In the genomic region with DNA sequence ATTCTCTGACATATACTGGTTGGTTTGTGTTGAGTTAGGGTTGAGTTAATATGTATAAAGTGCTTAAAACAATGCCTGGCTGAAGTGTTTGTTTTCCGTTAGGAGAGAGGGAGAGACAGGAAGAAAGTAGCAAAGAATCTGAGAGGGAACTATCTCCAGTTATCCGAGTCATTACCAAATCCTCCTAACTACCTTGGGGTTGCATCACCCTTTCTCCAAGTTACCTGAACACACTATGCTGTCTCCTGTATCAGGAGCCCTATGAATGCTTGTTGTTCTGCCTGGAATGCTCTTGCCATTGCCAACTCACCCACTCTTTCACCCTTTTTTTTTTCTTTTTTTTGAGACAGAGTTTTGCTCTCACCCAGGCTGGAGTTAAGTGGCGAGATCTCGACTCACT, we compare ENCODE assay signal across 30 cellular contexts. TPM values are rescaled to one million over a fixed set of nuclear protein-coding genes. Genes with fewer than 3 reads are reported as not detected.
A peak's percentile ranks its signal among the peaks of the same experiment; 100 is the strongest.
DNase-seq lines count a peak whose midpoint lies in the region; ATAC-seq, FAIRE-seq and TF ChIP-seq lines count a peak whose summit lies in the region.
"Had no signal": no experiment of that assay in that cellular context is flagged by ENCODE, and none has a peak within 500 bp of the region (broad histone marks: within the 10 kb centered on the region; RNA-seq: fewer than 3 reads in every experiment).

No MANE protein-coding gene starts in this region.

- POLR2A ChIA-PET in A549 (lab: Yijun Ruan, JAX): no interaction called here

- peak overlapping the region; percentile 50 for H2AFZ ChIP-seq in keratinocyte (ENCODE audit: control insufficient read depth, low read length)

- peaks cover 66% of the 10 kb centered on the region for H3K4me1 ChIP-seq in A549
- H3K4me1 ChIP-seq in HUES64 (ENCODE audit: insufficient read depth, low read length): peaks cover 58% of the 10 kb centered on the region
- peaks cover 34% of the 10 kb centered on the region for H3K4me1 ChIP-seq in keratinocyte (ENCODE audit: control insufficient read depth, extremely low read depth, insufficient read depth, low read length)
- H3K4me1 ChIP-seq: BLaER1 had no signal

- TF ChIP-seq CTCF in A549 (IDR thresholded peaks at IDR 0.05): no peak
- TF ChIP-seq CTCF in bronchial epithelial cell (IDR thresholded peaks at IDR 0.05; ENCODE audit: insufficient read depth, low read length, severe bottlenecking): no peak
- TF ChIP-seq CTCF in keratinocyte (optimal IDR thresholded peaks at IDR 0.05 in 1 of 3, IDR thresholded peaks at IDR 0.05 in 1 of 3, conservative IDR thresholded peaks at IDR 0.05 in 1 of 3; ENCODE audit: extremely low read depth in 1 of 3, insufficient read depth in 2 of 3, low read length in 3 of 3): no peak

- ATAC-seq in A549 (no peak), HG02571 (IDR thresholded peaks at IDR 0.05; ENCODE audit: unreplicated experiment) (no peak)
- ATAC-seq in activated T-helper 17 cell treated with anti-CD3 and anti-CD28 coated beads, Interleukin-2, amount 50 U/mL, for 72 hours (replicated peaks): no peak
- ATAC-seq: gastroesophageal sphincter, left colon, natural killer cell, pancreas, sciatic nerve had no signal

- peaks cover 6% of the 10 kb centered on the region for H3K27me3 Mint-ChIP-seq in activated naive CD8-positive, alpha-beta T cell treated with anti-CD3 and anti-CD28 coated beads for 36 hours
- peaks cover 16% of the 10 kb centered on the region for H3K27me3 Mint-ChIP-seq in activated T-helper 17 cell treated with anti-CD3 and anti-CD28 coated beads, Interleukin-2, amount 50 U/mL, for 72 hours

- TF ChIP-seq POLR2A in A549 (IDR thresholded peaks at IDR 0.05; ENCODE audit: low read length): no peak

- FAIRE-seq in A549 (lab: Jason Lieb, UNC) (no peak), bronchial epithelial cell (lab: Jason Lieb, UNC) (no peak), keratinocyte (lab: Jason Lieb, UNC) (peak; percentile 76)
- FAIRE-seq: pancreas had no signal

- DNase-seq in A549 (ENCODE audit: low read depth in 1 of 2, low spot score in 1 of 2) (no peak), bronchial epithelial cell (ENCODE audit: low read depth) (peak; percentile 69), keratinocyte (ENCODE audit: low read depth, low spot score) (no peak), SKM-1 (lab: John Stamatoyannopoulos, UW; ENCODE audit: unreplicated experiment) (no peak)
- no peak for DNase-seq in activated naive CD8-positive, alpha-beta T cell treated with anti-CD3 and anti-CD28 coated beads for 36 hours
- DNase-seq: activated CD4-positive, alpha-beta T cell treated with anti-CD3 and anti-CD28 coated beads for 1 hour; activated naive CD4-positive, alpha-beta T cell treated with Interleukin-2 at 50 U/mL for 16 hours; activated T-cell treated with anti-CD3 and anti-CD28 coated beads, Interleukin-2, amount 50 U/mL, for 24 hours; amygdala; central memory CD4-positive, alpha-beta T cell; COR-L47; esophagus squamous epithelium; left colon; natural killer cell; NCI-H1092; NCI-H1930; NCI-H345; OCI-M1; pancreas; SHP77 treated with DMSO at 0.1 percent for 48 hours; stimulated activated CD8-positive, alpha-beta memory T cell treated with anti-CD3 and anti-CD28 coated beads, Interleukin-4, amount 100 ng/mL, for 48 hours; transverse colon had no signal

- H3K9me3 Mint-ChIP-seq in activated naive CD8-positive, alpha-beta T cell treated with anti-CD3 and anti-CD28 coated beads for 36 hours: no peaks in the 10 kb centered on the region
- H3K9me3 Mint-ChIP-seq in activated T-helper 17 cell treated with anti-CD3 and anti-CD28 coated beads, Interleukin-2, amount 50 U/mL, for 72 hours: no peaks in the 10 kb centered on the region
- H3K9me3 Mint-ChIP-seq: activated T-cell treated with anti-CD3 and anti-CD28 coated beads, Interleukin-2, amount 50 U/mL, for 24 hours had no signal

- H3K79me2 ChIP-seq in keratinocyte (ENCODE audit: control insufficient read depth, insufficient read depth, low read length): no peaks in the 10 kb centered on the region

- no peaks in the 10 kb centered on the region for H3K4me1 Mint-ChIP-seq in activated naive CD8-positive, alpha-beta T cell treated with anti-CD3 and anti-CD28 coated beads for 36 hours
- H3K4me1 Mint-ChIP-seq in activated T-helper 17 cell treated with anti-CD3 and anti-CD28 coated beads, Interleukin-2, amount 50 U/mL, for 72 hours: no peaks in the 10 kb centered on the region
- H3K4me1 Mint-ChIP-seq: natural killer cell had no signal

- H3K27ac ChIP-seq in A549: peak overlapping the region; percentile 90 to 91
- peak overlapping the region; percentile 42 for H3K27ac ChIP-seq in HUES64 (ENCODE audit: low read depth, low read length)
- H3K27ac ChIP-seq in keratinocyte (ENCODE audit: control insufficient read depth, insufficient read depth, low read length): peak overlapping the region; percentile 4
- H3K27ac ChIP-seq: BLaER1, esophagus squamous epithelium, gastroesophageal sphincter, pancreas, transverse colon had no signal

- H3K27me3 ChIP-seq in HUES64 (ENCODE audit: insufficient read depth, low read length): no peaks in the 10 kb centered on the region
- no peaks in the 10 kb centered on the region for H3K27me3 ChIP-seq in bronchial epithelial cell (ENCODE audit: control insufficient read depth, insufficient read depth, low read length)
- no peaks in the 10 kb centered on the region for H3K27me3 ChIP-seq in keratinocyte (ENCODE audit: control insufficient read depth, extremely low read depth, insufficient read depth, low read length)
- H3K27me3 ChIP-seq: BLaER1, esophagus squamous epithelium, gastroesophageal sphincter, pancreas, transverse colon had no signal

- WGBS in A549 (ENCODE audit: missing lambda C conversion rate): 60% methylated on average over 4 of the region's 4 CpGs
- WGBS in HUES64: 80% methylated on average over 4 of the region's 4 CpGs

- no peak overlapping the region for H3K27ac Mint-ChIP-seq in activated naive CD8-positive, alpha-beta T cell treated with anti-CD3 and anti-CD28 coated beads for 36 hours
- H3K27ac Mint-ChIP-seq in activated T-helper 17 cell treated with anti-CD3 and anti-CD28 coated beads, Interleukin-2, amount 50 U/mL, for 72 hours: no peak overlapping the region
- H3K27ac Mint-ChIP-seq: activated T-cell treated with anti-CD3 and anti-CD28 coated beads, Interleukin-2, amount 50 U/mL, for 24 hours; mesothelial cell of epicardium; natural killer cell had no signal

- no peaks in the 10 kb centered on the region for H3K9me1 ChIP-seq in keratinocyte (ENCODE audit: control insufficient read depth, extremely low read depth, insufficient read depth, low read length)

- H3K4me3 ChIP-seq in A549: no peak overlapping the region
- H3K4me3 ChIP-seq in HUES64 (ENCODE audit: low read length): no peak overlapping the region
- no peak overlapping the region for H3K4me3 ChIP-seq in bronchial epithelial cell (ENCODE audit: low read depth, low read length)
- no peak overlapping the region for H3K4me3 ChIP-seq in keratinocyte (ENCODE audit: control insufficient read depth in 2 of 3, extremely low read depth in 1 of 3, insufficient read depth in 2 of 3, low read depth in 1 of 3, low read length in 3 of 3)
- H3K4me3 ChIP-seq: BLaER1, esophagus squamous epithelium, gastroesophageal sphincter, HAP-1, pancreas, transverse colon had no signal

- dilution Hi-C loops in keratinocyte (cut with MboI; ENCODE audit: extremely low pct_ligation_motif_present, low sequenced_read_pairs): no loop called here

- H3K36me3 ChIP-seq in HUES64 (ENCODE audit: insufficient read depth, low read length) (no peaks in the 10 kb centered on the region), bronchial epithelial cell (ENCODE audit: control insufficient read depth, insufficient read depth, low read length) (no peaks in the 10 kb centered on the region), keratinocyte (ENCODE audit: control insufficient read depth in 2 of 2, extremely low read depth in 1 of 2, insufficient read depth in 2 of 2, low read length in 2 of 2) (no peaks in the 10 kb centered on the region)
- H3K36me3 ChIP-seq: BLaER1, esophagus squamous epithelium, gastroesophageal sphincter, HAP-1, pancreas, transverse colon had no signal

- no peak overlapping the region for H3K4me3 Mint-ChIP-seq in activated naive CD8-positive, alpha-beta T cell treated with anti-CD3 and anti-CD28 coated beads for 36 hours
- H3K4me3 Mint-ChIP-seq in activated T-helper 17 cell treated with anti-CD3 and anti-CD28 coated beads, Interleukin-2, amount 50 U/mL, for 72 hours: no peak overlapping the region
- H3K4me3 Mint-ChIP-seq: activated T-cell treated with anti-CD3 and anti-CD28 coated beads, Interleukin-2, amount 50 U/mL, for 24 hours; mesothelial cell of epicardium; natural killer cell had no signal

- no peak for TF ChIP-seq RAD21 in A549 (conservative IDR thresholded peaks at IDR 0.05 in 1 of 2, IDR thresholded peaks at IDR 0.05 in 1 of 2)

- H3K36me3 Mint-ChIP-seq in activated naive CD8-positive, alpha-beta T cell treated with anti-CD3 and anti-CD28 coated beads for 36 hours: peaks cover 1% of the 10 kb centered on the region
- no peaks in the 10 kb centered on the region for H3K36me3 Mint-ChIP-seq in activated T-helper 17 cell treated with anti-CD3 and anti-CD28 coated beads, Interleukin-2, amount 50 U/mL, for 72 hours (ENCODE audit: low read depth)
- H3K36me3 Mint-ChIP-seq: mesothelial cell of epicardium, natural killer cell had no signal

- no peak for TF ChIP-seq EP300 in A549 (IDR thresholded peaks at IDR 0.05)

- H4K20me1 ChIP-seq in keratinocyte (ENCODE audit: control insufficient read depth, extremely low read depth, insufficient read depth, low read length): no peaks in the 10 kb centered on the region
- H4K20me1 ChIP-seq: BLaER1 had no signal

- H3K9me3 ChIP-seq in A549 (no peaks in the 10 kb centered on the region), HUES64 (ENCODE audit: insufficient read depth, low read depth, low read length) (no peaks in the 10 kb centered on the region), keratinocyte (ENCODE audit: control insufficient read depth, low read depth, low read length) (no peaks in the 10 kb centered on the region)
- H3K9me3 ChIP-seq: BLaER1, esophagus squamous epithelium, gastroesophageal sphincter, HAP-1, pancreas, transverse colon had no signal

- peak overlapping the region; percentile 44 for H3K4me2 ChIP-seq in A549
- peak overlapping the region; percentile 16 for H3K4me2 ChIP-seq in keratinocyte (ENCODE audit: control insufficient read depth, extremely low read depth, insufficient read depth, low read depth, low read length)
- H3K4me2 ChIP-seq: BLaER1 had no signal

- CTCF ChIA-PET in A549 (lab: Yijun Ruan, JAX): no interaction called here

- H3K9ac ChIP-seq in HUES64 (ENCODE audit: low read depth, low read length) (no peak overlapping the region), keratinocyte (ENCODE audit: control insufficient read depth, extremely low read depth, insufficient read depth, low read length) (no peak overlapping the region)
- H3K9ac ChIP-seq: BLaER1 had no signal

RNA-seq across cellular contexts. Expression of a gene that starts 47.9 kb away (rescaled TPM):
- polyA plus RNA-seq in A549 (2011; rRNA removed) (148 and 159 TPM in 2 replicates), A549 (2017; fragmentation: RNase III; extraction: RNeasy Plus Mini Kit Qiagen cat#74134 plus additional on column Dnase treatment) (87.6 to 101 TPM (median 93.3 TPM) in 3 replicates), keratinocyte (63.7 to 114 TPM (median 76.6 TPM) in 3 replicates)
- polyA plus RNA-seq in A549 (2012; cell fraction: cytosol; rRNA removed): 22.5 and 22.6 TPM in 2 replicates
- polyA plus RNA-seq in A549 (2012; cell fraction: nucleus; rRNA removed): 26.9 and 34.1 TPM in 2 replicates
- 159 and 161 TPM in 2 replicates for polyA minus RNA-seq in A549 (2011; rRNA and poly(A)+ RNA removed)
- polyA plus RNA-seq in HUES64 (2013, experiment 1 of 2): 23.9 TPM
- polyA plus RNA-seq in HUES64 (2013, experiment 2 of 2): 30.7 TPM
- 76.9 and 111 TPM in 2 replicates for total RNA-seq in bronchial epithelial cell
- polyA plus RNA-seq in keratinocyte (2011; ENCODE audit: low read depth): 42.8 TPM
- 12.1 and 23.3 TPM in 2 replicates for polyA plus RNA-seq in keratinocyte (2011; cell fraction: cytosol; rRNA removed)
- 107 and 140 TPM in 2 replicates for polyA plus RNA-seq in keratinocyte (2011; cell fraction: nucleus; rRNA removed)
- polyA plus RNA-seq in keratinocyte (2012; ENCODE audit: low replicate concordance): 27.5 and 58.3 TPM in 2 replicates
- polyA minus RNA-seq in keratinocyte: 70.7 to 212 TPM (median 171 TPM) in 3 replicates
- polyA minus RNA-seq in keratinocyte (2011; cell fraction: cytosol; rRNA and poly(A)+ RNA removed): 82.9 TPM
- polyA minus RNA-seq in keratinocyte (2011; cell fraction: nucleus; rRNA and poly(A)+ RNA removed): 321 and 568 TPM in 2 replicates
- total RNA-seq in activated naive CD8-positive, alpha-beta T cell treated with anti-CD3 and anti-CD28 coated beads for 36 hours: 1 to 10 TPM; 3.6 to 3.9 TPM
- 10 to 100 TPM; 10.0 to 12.1 TPM for total RNA-seq in activated T-helper 17 cell treated with anti-CD3 and anti-CD28 coated beads, Interleukin-2, amount 50 U/mL, for 72 hours

RNA-seq across cellular contexts. Expression of a gene that starts 55.9 kb away (rescaled TPM):
- polyA plus RNA-seq in A549 (2011; rRNA removed) (125 and 191 TPM in 2 replicates), A549 (2017; fragmentation: RNase III; extraction: RNeasy Plus Mini Kit Qiagen cat#74134 plus additional on column Dnase treatment) (98.2 to 112 TPM (median 99.2 TPM) in 3 replicates), keratinocyte (57.7 to 116 TPM (median 74.9 TPM) in 3 replicates)
- 36.4 and 41.7 TPM in 2 replicates for polyA plus RNA-seq in A549 (2012; cell fraction: cytosol; rRNA removed)
- 18.2 and 24.5 TPM in 2 replicates for polyA plus RNA-seq in A549 (2012; cell fraction: nucleus; rRNA removed)
- polyA minus RNA-seq in A549 (2011; rRNA and poly(A)+ RNA removed): 18.6 and 22.6 TPM in 2 replicates
- polyA plus RNA-seq in HUES64 (2013, experiment 1 of 2): 81.4 TPM
- polyA plus RNA-seq in HUES64 (2013, experiment 2 of 2): 78.7 TPM
- 120 and 128 TPM in 2 replicates for total RNA-seq in bronchial epithelial cell
- polyA plus RNA-seq in keratinocyte (2011; ENCODE audit: low read depth): 363 TPM
- 80.8 and 167 TPM in 2 replicates for polyA plus RNA-seq in keratinocyte (2011; cell fraction: cytosol; rRNA removed)
- polyA plus RNA-seq in keratinocyte (2011; cell fraction: nucleus; rRNA removed): 52.7 and 84.8 TPM in 2 replicates
- polyA plus RNA-seq in keratinocyte (2012; ENCODE audit: low replicate concordance): 74.9 and 78.9 TPM in 2 replicates
- 6.0 to 48.8 TPM (median 24.6 TPM) in 3 replicates for polyA minus RNA-seq in keratinocyte
- polyA minus RNA-seq in keratinocyte (2011; cell fraction: cytosol; rRNA and poly(A)+ RNA removed): 68.1 TPM
- 12.2 and 23.7 TPM in 2 replicates for polyA minus RNA-seq in keratinocyte (2011; cell fraction: nucleus; rRNA and poly(A)+ RNA removed)
- total RNA-seq in activated naive CD8-positive, alpha-beta T cell treated with anti-CD3 and anti-CD28 coated beads for 36 hours: 100 to 1,000 TPM; 116 to 123 TPM
- 10 to 100 TPM; 54.4 to 82.0 TPM for total RNA-seq in activated T-helper 17 cell treated with anti-CD3 and anti-CD28 coated beads, Interleukin-2, amount 50 U/mL, for 72 hours

Comparison
In these comparisons a context has a peak if more than half of its experiments do, and no peak if none do; other contexts are left out.
1. H3K27ac ChIP-seq: peak in every context shown above with its lines; median percentile 90 in A549; 42 in HUES64; 4 in keratinocyte.